In genomic region chr7:98797150-98797549, GRCh38 we compare ENCODE assay signal across 17 cellular contexts.
A peak's percentile ranks its signal among the peaks of the same experiment; 100 is the strongest.
DNase-seq lines count a peak whose midpoint lies in the region; TF ChIP-seq lines count a peak whose summit lies in the region.
"Had no signal": no experiment of that assay in that cellular context is flagged by ENCODE, and none has a peak within 500 bp of the region (broad histone marks: within the 10 kb centered on the region; RNA-seq: fewer than 3 reads in every experiment).

No MANE protein-coding gene starts in this region.

- TF ChIP-seq CTCF in GM12865 (IDR thresholded peaks at IDR 0.05; ENCODE audit: insufficient read depth, low read depth, low read length, missing control alignments) (no peak), ascending aorta (IDR thresholded peaks at IDR 0.05) (no peak), type B pancreatic cell (conservative IDR thresholded peaks at IDR 0.05) (no peak), A673 (conservative IDR thresholded peaks at IDR 0.05; ENCODE audit: low read depth, low read length) (no peak)

- H3K36me3 ChIP-seq in ascending aorta (no peaks in the 10 kb centered on the region), A673 (ENCODE audit: insufficient read depth, low read length, poor library complexity, severe bottlenecking) (no peaks in the 10 kb centered on the region)
- H3K36me3 ChIP-seq: BE2C had no signal

- H3K27ac ChIP-seq in ascending aorta (peak overlapping the region; percentile 74 to 84), A673 (ENCODE audit: low read depth, low read length, poor library complexity, severe bottlenecking) (no peak overlapping the region)

- H3K4me1 ChIP-seq in ascending aorta (peaks cover 11 to 12% of the 10 kb centered on the region in 2 donors), A673 (ENCODE audit: insufficient read depth, low read length, poor library complexity, severe bottlenecking) (peaks cover 20% of the 10 kb centered on the region)
- H3K4me1 ChIP-seq: BE2C had no signal

- no peak overlapping the region for H3K4me3 ChIP-seq in GM12865 (ENCODE audit: low read depth, low read length)
- H3K4me3 ChIP-seq in ascending aorta: no peak overlapping the region
- no peak overlapping the region for H3K4me3 ChIP-seq in A673 (ENCODE audit: low read depth, low read length, poor library complexity, severe bottlenecking)

- DNase-seq in GM12865 (ENCODE audit: low read depth): peak; percentile 13
- peak; percentile 70 for DNase-seq in NCI-H2171 treated with DMSO at 0.1 percent for 48 hours (lab: John Stamatoyannopoulos, UW)
- peak in 1 of 2 donors; percentile 67 for DNase-seq in ascending aorta (ENCODE audit: low spot score in 2 of 2)
- DNase-seq in type B pancreatic cell (ENCODE audit: extremely low spot score, unreplicated experiment): no peak
- no peak for DNase-seq in A673 (ENCODE audit: low spot score)
- no peak for DNase-seq in amygdala (lab: John Stamatoyannopoulos, UW)
- no peak for DNase-seq in activated naive CD4-positive, alpha-beta T cell treated with anti-CD3 and anti-CD28 coated beads, Interleukin-2, amount 50 U/mL, for 16 hours
- DNase-seq: BE2C; CD8-positive, alpha-beta memory T cell; DMS153; EL; HCEC 1CT; IMR-90; NCI-H1436 treated with DMSO at 0.1 percent for 48 hours; NCI-H2081 treated with DMSO at 0.1 percent for 48 hours; NCI-H345; NCI-H748 treated with DMSO at 0.1 percent for 48 hours had no signal

- CTCF ChIA-PET in A673 (lab: Charles Lee): interaction anchor here (0.8 kb wide), 1 partner anchor 35 kb away, joined by 3 read pairs; no protein-coding TSS in a partner anchor

- no peaks in the 10 kb centered on the region for H3K27me3 Mint-ChIP-seq in type B pancreatic cell

- peak overlapping the region; percentile 74 for H3K27ac Mint-ChIP-seq in type B pancreatic cell
- H3K27ac Mint-ChIP-seq: CD8-positive, alpha-beta memory T cell had no signal

- H3K36me3 Mint-ChIP-seq in type B pancreatic cell: no peaks in the 10 kb centered on the region
- H3K36me3 Mint-ChIP-seq: CD8-positive, alpha-beta memory T cell had no signal

- BruUV-seq in A673 (replicated peaks; lab: Mats Ljungman, UMichigan): no TSS peak

- H3K9me3 ChIP-seq in ascending aorta: peaks cover 6 to 13% of the 10 kb centered on the region in 2 donors
- H3K9me3 ChIP-seq in A673 (ENCODE audit: low read depth, low read length, poor library complexity, severe bottlenecking): peaks cover 16% of the 10 kb centered on the region
- H3K9me3 ChIP-seq: BE2C had no signal

- POLR2A ChIA-PET in A673 (lab: Charles Lee; ENCODE audit: low non-redundant PET): interaction anchor here (0.6 kb wide), 1 partner anchor 8 kb away, joined by 5 read pairs; no protein-coding TSS in a partner anchor

- H3K4me1 Mint-ChIP-seq in type B pancreatic cell (ENCODE audit: unreplicated experiment): no peaks in the 10 kb centered on the region
- H3K4me1 Mint-ChIP-seq: CD8-positive, alpha-beta memory T cell had no signal

- peaks cover 9% of the 10 kb centered on the region for H3K9me3 Mint-ChIP-seq in type B pancreatic cell

- H3K27me3 ChIP-seq in ascending aorta: no peaks in the 10 kb centered on the region
- H3K27me3 ChIP-seq in A673 (replicated peaks; ENCODE audit: insufficient read depth, low read depth, low read length, poor library complexity): no peaks in the 10 kb centered on the region
- H3K27me3 ChIP-seq: BE2C had no signal

- H3K4me3 Mint-ChIP-seq in type B pancreatic cell: no peak overlapping the region
- H3K4me3 Mint-ChIP-seq: CD8-positive, alpha-beta memory T cell had no signal

- intact Hi-C loops in ascending aorta (cut with DNase I) (loop anchor here (2.0 kb wide), 1 partner anchor 36 kb away; no protein-coding TSS in a partner anchor), A673 (cut with micrococcal nuclease; ENCODE audit: unreplicated experiment) (no loop called here)

Comparison
In these comparisons a context has a peak if more than half of its experiments do, and no peak if none do; other contexts are left out.
1. DNase-seq: peak in GM12865 (single experiment) and NCI-H2171 treated with DMSO at 0.1 percent for 48 hours (single experiment); none in type B pancreatic cell (single experiment), A673 (single experiment), amygdala (0 of 56) and activated naive CD4-positive, alpha-beta T cell treated with anti-CD3 and anti-CD28 coated beads, Interleukin-2, amount 50 U/mL, for 16 hours (single experiment).